Comparison of ENCODE assay signal across 13 cellular contexts in the genomic region with DNA sequence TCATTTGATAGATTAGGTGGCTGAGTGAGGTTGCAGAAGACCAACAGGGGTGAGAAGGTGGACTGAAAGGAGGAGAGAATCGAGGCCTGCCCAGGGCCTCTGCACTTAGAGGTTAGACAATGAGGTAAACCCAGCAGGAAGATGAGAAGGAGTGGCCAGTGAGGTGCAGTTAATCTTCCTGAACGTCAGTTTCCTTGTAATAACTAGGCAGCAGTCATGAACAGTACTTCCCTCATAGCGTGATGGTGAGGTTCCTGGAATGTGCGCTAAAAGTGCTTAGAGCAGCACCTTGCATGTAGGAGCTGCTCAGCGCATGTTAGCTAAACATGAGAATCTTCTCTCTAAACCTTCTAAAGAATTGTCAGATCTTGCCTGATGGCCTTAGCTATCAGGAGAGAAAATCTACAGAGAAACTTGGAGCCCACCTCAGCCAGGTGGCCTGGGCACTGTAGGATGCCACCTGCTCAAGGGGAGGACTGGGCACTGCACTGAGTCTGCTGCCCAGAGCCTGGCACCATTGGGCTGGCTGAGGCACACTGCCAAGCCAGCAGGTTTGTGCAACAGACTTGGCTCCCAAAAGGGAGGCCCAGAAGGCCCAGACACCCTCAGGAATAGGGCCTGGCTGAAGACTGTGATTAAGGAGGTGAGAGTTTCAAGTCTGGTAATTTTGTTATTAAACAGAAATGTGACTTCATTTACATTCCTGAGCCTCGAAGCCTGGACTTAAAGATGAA. TPM values are rescaled to one million over a fixed set of nuclear protein-coding genes. Genes with fewer than 3 reads are reported as not detected.
DNase-seq lines count a peak whose midpoint lies in the region; ATAC-seq, FAIRE-seq and TF ChIP-seq lines count a peak whose summit lies in the region.
"Not testable (repeated sequence)": the region's sequence is repeated elsewhere in the genome, so short reads cannot be mapped to it uniquely, and the experiment has no call there.
"Had no signal": no experiment of that assay in that cellular context is flagged by ENCODE, and none has a peak within 500 bp of the region (broad histone marks: within the 10 kb centered on the region; RNA-seq: fewer than 3 reads in every experiment).

No MANE protein-coding gene starts in this region.

- dilution Hi-C loops in keratinocyte (cut with MboI; ENCODE audit: extremely low pct_ligation_motif_present, low sequenced_read_pairs): not testable (repeated sequence)

- DNase-seq in GM18507 (ENCODE audit: extremely low spot score, insufficient read length, low read depth); RWPE1 (ENCODE audit: low spot score); keratinocyte (ENCODE audit: low read depth, low spot score); right lobe of liver; stimulated activated effector memory CD8-positive, alpha-beta T cell treated with anti-CD3 and anti-CD28 coated beads, Interleukin-12 subunit alpha, Interleukin-12 subunit beta, amount 100 ng/mL, for 72 hours (ENCODE audit: low spot score in 2 of 2): not testable (repeated sequence)
- DNase-seq in cerebellar cortex (ENCODE audit: low spot score): peak; percentile 49

- not testable (repeated sequence) for H3K36me3 Mint-ChIP-seq in stimulated activated effector memory CD8-positive, alpha-beta T cell treated with anti-CD3 and anti-CD28 coated beads, Interleukin-12 subunit alpha, Interleukin-12 subunit beta, amount 100 ng/mL, for 72 hours

- CTCF ChIA-PET in RWPE1 (lab: Yijun Ruan, JAX): not testable (repeated sequence)

- TF ChIP-seq CTCF in RWPE1 (conservative IDR thresholded peaks at IDR 0.05; ENCODE audit: low read depth); keratinocyte (optimal IDR thresholded peaks at IDR 0.05 in 1 of 3, IDR thresholded peaks at IDR 0.05 in 1 of 3, conservative IDR thresholded peaks at IDR 0.05 in 1 of 3; ENCODE audit: extremely low read depth in 1 of 3, insufficient read depth in 2 of 3, low read length in 3 of 3); right lobe of liver (IDR thresholded peaks at IDR 0.05): not testable (repeated sequence)

- H3K4me3 Mint-ChIP-seq in stimulated activated effector memory CD8-positive, alpha-beta T cell treated with anti-CD3 and anti-CD28 coated beads, Interleukin-12 subunit alpha, Interleukin-12 subunit beta, amount 100 ng/mL, for 72 hours: not testable (repeated sequence)

- not testable (repeated sequence) for H3K36me3 ChIP-seq in keratinocyte (ENCODE audit: control insufficient read depth in 2 of 2, extremely low read depth in 1 of 2, insufficient read depth in 2 of 2, low read length in 2 of 2); right lobe of liver

- H3K27ac ChIP-seq in RWPE1: peak overlapping the region; percentile 21; the same call in 1 of the 2 replicates
- not testable (repeated sequence) for H3K27ac ChIP-seq in keratinocyte (ENCODE audit: control insufficient read depth, insufficient read depth, low read length); right lobe of liver

- H3K4me2 ChIP-seq in keratinocyte (ENCODE audit: control insufficient read depth, extremely low read depth, insufficient read depth, low read depth, low read length): not testable (repeated sequence)

- H3K79me2 ChIP-seq in keratinocyte (ENCODE audit: control insufficient read depth, insufficient read depth, low read length): not testable (repeated sequence)

- not testable (repeated sequence) for H3K4me3 ChIP-seq in keratinocyte (ENCODE audit: control insufficient read depth in 2 of 3, extremely low read depth in 1 of 3, insufficient read depth in 2 of 3, low read depth in 1 of 3, low read length in 3 of 3); right lobe of liver

- not testable (repeated sequence) for H3K9me3 Mint-ChIP-seq in stimulated activated effector memory CD8-positive, alpha-beta T cell treated with anti-CD3 and anti-CD28 coated beads, Interleukin-12 subunit alpha, Interleukin-12 subunit beta, amount 100 ng/mL, for 72 hours

- not testable (repeated sequence) for TF ChIP-seq POLR2A in right lobe of liver (IDR thresholded peaks at IDR 0.05)

- not testable (repeated sequence) for H3K9me3 ChIP-seq in keratinocyte (ENCODE audit: control insufficient read depth, low read depth, low read length); right lobe of liver

- peak; percentile 90 for ATAC-seq in esophagus mucosa
- peak; percentile 28 to 67 (median 48) for ATAC-seq in right lobe of liver
- not testable (repeated sequence) for ATAC-seq in stimulated activated effector memory CD8-positive, alpha-beta T cell treated with anti-CD3 and anti-CD28 coated beads, Interleukin-12 subunit alpha, Interleukin-12 subunit beta, amount 100 ng/mL, for 72 hours

- FAIRE-seq in GM18507 (lab: Jason Lieb, UNC) (peak; percentile 59), keratinocyte (lab: Jason Lieb, UNC) (peak; percentile 59)

- H3K27me3 ChIP-seq in keratinocyte (ENCODE audit: control insufficient read depth, extremely low read depth, insufficient read depth, low read length); right lobe of liver: not testable (repeated sequence)

- POLR2A ChIA-PET in RWPE1 (lab: Yijun Ruan, JAX; ENCODE audit: low non-redundant PET): not testable (repeated sequence)

- peak overlapping the region; percentile 45 for H3K27ac Mint-ChIP-seq in stimulated activated effector memory CD8-positive, alpha-beta T cell treated with anti-CD3 and anti-CD28 coated beads, Interleukin-12 subunit alpha, Interleukin-12 subunit beta, amount 100 ng/mL, for 72 hours

- not testable (repeated sequence) for H3K9me1 ChIP-seq in keratinocyte (ENCODE audit: control insufficient read depth, extremely low read depth, insufficient read depth, low read length)

- H3K4me1 ChIP-seq in keratinocyte (ENCODE audit: control insufficient read depth, extremely low read depth, insufficient read depth, low read length); right lobe of liver: not testable (repeated sequence)

- not testable (repeated sequence) for H3K9ac ChIP-seq in keratinocyte (ENCODE audit: control insufficient read depth, extremely low read depth, insufficient read depth, low read length)

- WGBS in right lobe of liver (ENCODE audit: insufficient coverage, low coverage, low lambda C conversion rate, missing lambda C conversion rate): 54% methylated on average over 5 of the region's 6 CpGs

- not testable (repeated sequence) for H2AFZ ChIP-seq in keratinocyte (ENCODE audit: control insufficient read depth, low read length)

- not testable (repeated sequence) for H4K20me1 ChIP-seq in keratinocyte (ENCODE audit: control insufficient read depth, extremely low read depth, insufficient read depth, low read length)

- H3K4me1 Mint-ChIP-seq in stimulated activated effector memory CD8-positive, alpha-beta T cell treated with anti-CD3 and anti-CD28 coated beads, Interleukin-12 subunit alpha, Interleukin-12 subunit beta, amount 100 ng/mL, for 72 hours: not testable (repeated sequence)

- intact Hi-C loops in right lobe of liver (cut with DNase I): not testable (repeated sequence)

RNA-seq across cellular contexts. Expression of gene LGALS9C, which starts 10.2 kb away (rescaled TPM):
- total RNA-seq in esophagus mucosa (15.7 TPM), right lobe of liver (1 to 10 TPM in 1 of 6 experiments, under 1 TPM in 5; 0.16 to 1.6 (median 0.48) TPM)
- polyA plus RNA-seq in keratinocyte: 1.7 to 6.8 TPM (median 5.7 TPM) in 3 replicates
- 3.6 TPM for polyA plus RNA-seq in keratinocyte (2011; ENCODE audit: low read depth)
- polyA plus RNA-seq in keratinocyte (2011; cell fraction: cytosol; rRNA removed): 1.1 and 1.2 TPM in 2 replicates
- polyA plus RNA-seq in keratinocyte (2011; cell fraction: nucleus; rRNA removed): 16.6 and 22.7 TPM in 2 replicates
- polyA plus RNA-seq in keratinocyte (2012; ENCODE audit: low replicate concordance): 2.0 and 2.7 TPM in 2 replicates
- 1.5 to 20.1 TPM (median 12.7 TPM) in 3 replicates for polyA minus RNA-seq in keratinocyte
- not detected for polyA minus RNA-seq in keratinocyte (2011; cell fraction: cytosol; rRNA and poly(A)+ RNA removed)
- polyA minus RNA-seq in keratinocyte (2011; cell fraction: nucleus; rRNA and poly(A)+ RNA removed): 5.8 and 11.9 TPM in 2 replicates
- total RNA-seq: CD4-positive, alpha-beta T cell; CD8-positive, alpha-beta memory T cell; GM23248; H4; H9 had no signal
- polyA plus RNA-seq: A549; CD8-positive, alpha-beta memory T cell; GM23248 had no signal
